In the genomic region with DNA sequence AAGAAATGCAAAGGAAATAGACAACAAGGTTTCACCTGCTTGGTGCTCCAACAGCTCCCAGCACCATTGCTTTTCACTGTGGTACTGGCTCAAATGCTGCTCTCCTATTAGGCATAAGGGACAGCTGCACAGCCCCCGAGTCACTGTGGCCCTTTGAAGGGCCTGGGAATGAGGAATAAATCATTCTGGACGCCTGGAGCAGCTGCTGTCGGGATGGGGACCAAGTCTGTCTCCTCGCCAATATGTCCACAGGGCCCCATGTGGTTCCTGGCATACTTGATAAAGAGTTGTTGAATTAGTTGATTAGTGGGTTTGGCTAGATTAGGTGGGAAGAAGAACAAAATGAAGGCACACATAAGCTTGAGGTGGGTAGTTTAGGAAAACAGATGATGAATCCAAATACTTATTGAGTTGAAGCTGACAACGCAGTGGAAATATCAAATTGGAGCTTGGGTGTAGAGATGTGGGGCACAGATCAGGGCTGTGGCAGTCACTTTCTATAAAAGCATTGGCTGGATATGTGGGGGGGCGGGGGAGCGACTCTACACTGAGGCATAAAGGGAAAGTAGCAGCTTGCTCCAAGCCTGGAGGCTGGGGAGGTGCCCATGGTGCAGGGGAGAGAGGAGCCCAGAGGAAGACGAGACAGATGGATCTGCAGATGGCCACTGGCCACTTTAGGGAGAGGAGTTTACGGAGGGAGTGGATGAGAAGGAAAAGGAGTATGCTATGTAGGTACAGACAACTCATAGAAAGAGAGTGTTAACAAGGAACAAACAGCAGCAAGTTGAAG, we compare ENCODE assay signal across 23 cellular contexts. TPM values are rescaled to one million over a fixed set of nuclear protein-coding genes. Genes with fewer than 3 reads are reported as not detected.
"Had no signal": no experiment of that assay in that cellular context is flagged by ENCODE, and none has a peak within 500 bp of the region (broad histone marks: within the 10 kb centered on the region; RNA-seq: fewer than 3 reads in every experiment).

No MANE protein-coding gene starts in this region.

- H3K27ac Mint-ChIP-seq: activated naive CD8-positive, alpha-beta T cell; activated T-cell treated with anti-CD3 and anti-CD28 coated beads, Interleukin-2, amount 50 U/mL, for 72 hours; naive B cell; stimulated activated naive B cell treated with anti-CD40 and anti-IgM and Interleukin-4, amounts not matched to agents 10 μg/mL and 1 μg/mL and 100 μg/mL, for 72 hours; T-helper 17 cell had no signal

- H3K27ac ChIP-seq: coronary artery, left lung, right lobe of liver, VCaP had no signal

- H3K9me3 Mint-ChIP-seq: activated T-cell treated with anti-CD3 and anti-CD28 coated beads, Interleukin-2, amount 50 U/mL, for 72 hours; naive B cell; neural crest cell; stimulated activated naive B cell treated with anti-CD40 and anti-IgM and Interleukin-4, amounts not matched to agents 10 μg/mL and 1 μg/mL and 100 μg/mL, for 72 hours had no signal

- FAIRE-seq: endometrium, frontal cortex had no signal

- H3K27me3 ChIP-seq: left lung, right lobe of liver had no signal

- H3K9me3 ChIP-seq: left lung, right lobe of liver had no signal

- DNase-seq: activated CD4-positive, alpha-beta T cell treated with anti-CD3 and anti-CD28 coated beads for 1 hour; activated CD4-positive, alpha-beta T cell treated with anti-CD3 and anti-CD28 coated beads, Interleukin-2, amount 50 U/mL, for 4 hours; activated T-cell treated with anti-CD3 and anti-CD28 coated beads, Interleukin-2, amount 50 U/mL, for 72 hours; amniotic stem cell; left lung; midbrain; naive B cell; right lobe of liver; stimulated activated naive B cell treated with anti-CD40 and anti-IgM and Interleukin-4, amounts not matched to agents 10 μg/mL and 1 μg/mL and 100 μg/mL, for 72 hours; T-helper 17 cell had no signal

- H3K4me1 Mint-ChIP-seq: naive B cell; stimulated activated naive B cell treated with anti-CD40 and anti-IgM and Interleukin-4, amounts not matched to agents 10 μg/mL and 1 μg/mL and 100 μg/mL, for 72 hours; T-helper 17 cell had no signal

- H3K27me3 Mint-ChIP-seq: activated naive CD8-positive, alpha-beta T cell; naive B cell; stimulated activated naive B cell treated with anti-CD40 and anti-IgM and Interleukin-4, amounts not matched to agents 10 μg/mL and 1 μg/mL and 100 μg/mL, for 72 hours; T-helper 17 cell had no signal

- H3K4me1 ChIP-seq: left lung, right lobe of liver had no signal

- H3K4me3 ChIP-seq: coronary artery, left lung, right lobe of liver had no signal

- H3K4me3 Mint-ChIP-seq: activated naive CD8-positive, alpha-beta T cell; activated T-cell treated with anti-CD3 and anti-CD28 coated beads, Interleukin-2, amount 50 U/mL, for 72 hours; naive B cell; neural crest cell; stimulated activated naive B cell treated with anti-CD40 and anti-IgM and Interleukin-4, amounts not matched to agents 10 μg/mL and 1 μg/mL and 100 μg/mL, for 72 hours; T-helper 17 cell had no signal

RNA-seq across cellular contexts. Expression of gene NGB, which starts 13.3 kb away (rescaled TPM):
- total RNA-seq: activated CD8-positive, alpha-beta memory T cell treated with anti-CD3 and anti-CD28 coated beads for 36 hours; activated T-cell treated with anti-CD3 and anti-CD28 coated beads, Interleukin-2, amount 50 U/mL, for 72 hours; cardiac septum; kidney epithelial cell; left lung; lung microvascular endothelial cell; neural crest cell; osteoblast; pulmonary artery endothelial cell; right lobe of liver; T-helper 17 cell; ureter had no signal
